ENCODE assay signal across 8 cellular contexts in the genomic region with DNA sequence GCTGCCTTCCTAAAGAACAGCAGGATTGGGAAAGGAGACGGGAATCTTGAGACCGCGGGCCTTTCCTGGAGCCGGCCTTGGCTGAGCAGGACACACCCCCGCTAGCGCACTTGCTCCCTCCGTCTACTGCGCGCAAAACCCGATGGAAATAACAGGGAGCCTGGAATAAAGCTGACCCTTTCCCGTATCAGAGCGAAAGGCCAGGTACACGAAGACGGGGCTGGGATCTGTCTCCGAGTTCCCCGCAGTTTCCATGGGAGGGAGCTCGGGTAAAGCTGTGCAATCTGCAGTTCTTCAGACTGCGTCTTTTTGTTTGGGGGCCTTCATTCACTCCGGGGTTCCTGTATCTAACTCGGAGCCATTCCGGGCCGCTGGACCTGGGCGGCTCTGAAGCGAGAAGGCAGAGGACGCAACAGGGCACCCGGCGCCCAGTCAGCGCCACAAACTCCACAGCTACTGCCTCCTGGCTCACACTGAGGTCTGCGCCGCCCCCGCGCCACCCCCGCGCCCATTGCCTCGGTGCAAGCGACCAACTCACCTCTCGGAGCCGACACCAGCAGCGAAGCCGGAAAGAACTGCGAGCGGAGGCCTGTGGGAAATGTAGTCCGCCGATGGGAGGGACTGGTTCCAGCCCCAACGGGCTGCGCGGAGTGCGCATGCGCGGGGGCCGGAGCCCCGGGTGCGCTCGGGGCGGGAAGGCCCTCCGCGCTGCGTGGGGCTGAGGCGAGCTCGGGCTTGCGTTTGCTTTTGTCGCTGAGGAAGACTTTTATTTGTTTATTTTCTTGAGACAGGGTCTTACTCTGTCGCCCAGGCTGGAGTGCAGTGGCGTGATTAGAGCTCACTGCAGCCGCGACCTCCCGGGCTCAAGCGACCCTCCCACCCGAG. TPM values are rescaled to one million over a fixed set of nuclear protein-coding genes. Genes with fewer than 3 reads are reported as not detected.
DNase-seq lines count a peak whose midpoint lies in the region; ATAC-seq and TF ChIP-seq lines count a peak whose summit lies in the region.

A gene (minus strand): TSS at position 577 of the 885 bp plus-strand sequence. CDS start 11,309 bp downstream, outside the sequence.

- WGBS in right lobe of liver (ENCODE audit: insufficient coverage, low coverage, low lambda C conversion rate, missing lambda C conversion rate) = 11% methylated on average over 19 of the region's 69 CpGs

- peak within 1 kb of the TSS; percentile 83 to 97 (median 92) for H3K27ac ChIP-seq in BLaER1 treated with 17β-estradiol and CSF1 and Interleukin-3, amounts not matched to agents 10 nM and 100 nM
- H3K27ac ChIP-seq in dorsolateral prefrontal cortex (peak within 1 kb of the TSS; percentile 49 to 97 (median 88)), right lobe of liver (peak within 1 kb of the TSS; percentile 39 to 74 (median 51))

- peaks cover 13 to 35% (median 16%) of the 10 kb centered on the region in 11 experiments for H3K9me3 ChIP-seq in BLaER1 treated with 17β-estradiol and CSF1 and Interleukin-3, amounts not matched to agents 10 nM and 100 nM (replicated peaks in 1 of 11)
- H3K9me3 ChIP-seq in right lobe of liver = no peaks in the 10 kb centered on the region

- TF ChIP-seq CTCF in dorsolateral prefrontal cortex (IDR thresholded peaks at IDR 0.05 in 54 of 56, conservative IDR thresholded peaks at IDR 0.05 in 2 of 56; ENCODE audit: low read depth in 1 of 56, partially characterized antibody in 56 of 56) (peak in 35 of 56 donors; percentile 7 to 63 (median 33)), right lobe of liver (IDR thresholded peaks at IDR 0.05) (peak in 1 of 4 donors; percentile 17)

- peak; percentile 97 for DNase-seq in NCI-H69 (lab: John Stamatoyannopoulos, UW)
- peak; percentile 92 to 94 for DNase-seq in activated CD4-positive, alpha-beta T cell treated with anti-CD3 and anti-CD28 coated beads, Interleukin-2, amount 50 U/mL, for 48 hours
- peak; percentile 91 to 97 (median 95) for DNase-seq in dorsolateral prefrontal cortex
- peak; percentile 96 to 97 (median 97) for DNase-seq in right lobe of liver
- peak; percentile 96 for DNase-seq in stimulated activated CD4-positive, alpha-beta T cell treated with anti-CD3 and anti-CD28 coated beads, Interleukin-4, amount 100 ng/mL, for 24 hours

- peak; percentile 98 for ATAC-seq in GM19328 (IDR thresholded peaks at IDR 0.05; ENCODE audit: unreplicated experiment)
- ATAC-seq in HG03469 (IDR thresholded peaks at IDR 0.05; ENCODE audit: unreplicated experiment) = peak; percentile 83
- ATAC-seq in right lobe of liver = peak; percentile 99 to 100 (median 99)

- H3K27me3 ChIP-seq in BLaER1 treated with 17β-estradiol and CSF1 and Interleukin-3, amounts not matched to agents 10 nM and 100 nM = no peaks in the 10 kb centered on the region
- no peaks in the 10 kb centered on the region for H3K27me3 ChIP-seq in dorsolateral prefrontal cortex
- no peaks in the 10 kb centered on the region for H3K27me3 ChIP-seq in right lobe of liver

- peaks cover 5 to 15% (median 12%) of the 10 kb centered on the region in 11 experiments; a peak in 21 of 22 replicates for H3K36me3 ChIP-seq in BLaER1 treated with 17β-estradiol and CSF1 and Interleukin-3, amounts not matched to agents 10 nM and 100 nM
- H3K36me3 ChIP-seq in right lobe of liver = no peaks in the 10 kb centered on the region

- intact Hi-C loops in dorsolateral prefrontal cortex (cut with DNase I) = loop anchor here in 1 of 2 donors (2.0 to 5.0 kb wide), 3 partner anchors 40 to 110 kb away; a partner anchor contains a TSS
- intact Hi-C loops in right lobe of liver (cut with DNase I) = no loop called here

- peak within 1 kb of the TSS; percentile 69 to 86 (median 78) for H3K4me3 ChIP-seq in BLaER1 treated with 17β-estradiol and CSF1 and Interleukin-3, amounts not matched to agents 10 nM and 100 nM
- H3K4me3 ChIP-seq in dorsolateral prefrontal cortex (peak within 1 kb of the TSS; percentile 66 to 96 (median 86)), right lobe of liver (peak within 1 kb of the TSS; percentile 58 to 84 (median 80))

- peak within 1 kb of the TSS; percentile 75 to 98 (median 91) for H3K4me2 ChIP-seq in BLaER1 treated with 17β-estradiol and CSF1 and Interleukin-3, amounts not matched to agents 10 nM and 100 nM

- no peaks in the 10 kb centered on the region for H4K20me1 ChIP-seq in BLaER1 treated with 17β-estradiol and CSF1 and Interleukin-3, amounts not matched to agents 10 nM and 100 nM

- TF ChIP-seq POLR2A in right lobe of liver (IDR thresholded peaks at IDR 0.05) = peak; percentile 75

- H3K9ac ChIP-seq in BLaER1 treated with 17β-estradiol and CSF1 and Interleukin-3, amounts not matched to agents 10 nM and 100 nM = peak within 1 kb of the TSS; percentile 84 to 98 (median 93)

- H3K4me1 ChIP-seq in BLaER1 treated with 17β-estradiol and CSF1 and Interleukin-3, amounts not matched to agents 10 nM and 100 nM = peaks cover 10 to 22% (median 17%) of the 10 kb centered on the region in 10 experiments
- peaks cover 0 to 11% (median 3%) of the 10 kb centered on the region in 4 donors for H3K4me1 ChIP-seq in right lobe of liver

RNA-seq across cellular contexts. Expression of the gene that starts here (rescaled TPM):
- total RNA-seq in dorsolateral prefrontal cortex (10 to 100 TPM; 12.3 to 23.4 (median 16.5) TPM), right lobe of liver (1 to 10 TPM; 1.1 to 1.9 (median 1.8) TPM)

Comparison
In these comparisons a context has a peak if more than half of its experiments do, and no peak if none do; other contexts are left out.
1. Peak in every context shown above with its lines: DNase-seq, ATAC-seq, H3K4me3 ChIP-seq and H3K27ac ChIP-seq.
2. RNA of the gene that starts here (total RNA-seq): 12.3 to 23.4 TPM in dorsolateral prefrontal cortex; 1.1 to 1.9 TPM in right lobe of liver; every median in the first group is over 4 times any median in the second.